19 cellular contexts compared by ENCODE assay signal in the genomic region with DNA sequence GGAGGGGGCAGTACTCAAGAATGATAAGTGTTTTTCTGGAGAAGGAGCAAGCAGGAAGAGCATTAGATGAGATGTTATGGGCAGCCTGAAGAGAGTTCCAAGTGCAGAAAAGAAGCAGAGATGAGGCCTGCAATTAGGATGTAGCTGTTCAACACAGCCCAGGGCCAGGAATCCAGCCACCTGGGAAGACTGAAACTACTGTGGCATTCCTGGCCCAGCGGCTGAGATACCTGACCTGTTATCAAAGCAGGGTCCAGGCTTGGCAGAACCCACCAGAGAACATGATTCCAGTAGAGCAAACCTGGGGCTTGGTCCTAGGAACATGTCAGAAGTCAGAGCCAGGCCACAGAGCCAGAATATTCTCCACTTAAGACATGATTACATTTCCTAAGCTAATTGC.
A peak's percentile ranks its signal among the peaks of the same experiment; 100 is the strongest.
DNase-seq lines count a peak whose midpoint lies in the region; ATAC-seq and TF ChIP-seq lines count a peak whose summit lies in the region.
"Had no signal": no experiment of that assay in that cellular context is flagged by ENCODE, and none has a peak within 500 bp of the region (broad histone marks: within the 10 kb centered on the region; RNA-seq: fewer than 3 reads in every experiment).

No MANE protein-coding gene starts in this region.

- H3K4me2 ChIP-seq in mesendoderm (ENCODE audit: low read length) (no peak overlapping the region), trophoblast cell (ENCODE audit: low read length) (peak overlapping the region; percentile 44)
- H3K4me2 ChIP-seq: BLaER1 treated with 17β-estradiol and CSF1 and Interleukin-3, amounts not matched to agents 10 nM and 100 nM had no signal

- no peaks in the 10 kb centered on the region for H3K79me1 ChIP-seq in mesendoderm (ENCODE audit: low read length)
- H3K79me1 ChIP-seq in trophoblast cell (ENCODE audit: low read length) = peaks cover 16% of the 10 kb centered on the region

- H4K5ac ChIP-seq in mesendoderm (ENCODE audit: low read length) = no peak overlapping the region

- ATAC-seq in GM21447 (IDR thresholded peaks at IDR 0.05; ENCODE audit: unreplicated experiment) = no peak
- ATAC-seq: GM12878 had no signal

- no peak overlapping the region for H3K4ac ChIP-seq in mesendoderm (ENCODE audit: low read depth, low read length)
- no peak overlapping the region for H3K4ac ChIP-seq in trophoblast cell (ENCODE audit: low read depth, low read length)

- H3K9me3 ChIP-seq in HEK293 (ENCODE audit: control insufficient read depth, insufficient read depth, low read depth, low read length) (no peaks in the 10 kb centered on the region), trophoblast cell (ENCODE audit: insufficient read depth, low read depth, low read length) (no peaks in the 10 kb centered on the region)
- H3K9me3 ChIP-seq: BE2C had no signal

- H2BK15ac ChIP-seq in mesendoderm (replicated peaks; ENCODE audit: low read depth) = no peak overlapping the region

- H2AFZ ChIP-seq in trophoblast cell (ENCODE audit: insufficient read depth, low read length, poor library complexity) = no peak overlapping the region

- H3K56ac ChIP-seq in mesendoderm (ENCODE audit: low read length) = peak overlapping the region; percentile 27

- H3K23ac ChIP-seq in mesendoderm (ENCODE audit: low read length) (no peak overlapping the region), trophoblast cell (ENCODE audit: low read length) (no peak overlapping the region)

- no peak overlapping the region for H4K12ac ChIP-seq in trophoblast cell (ENCODE audit: low read depth, low read length)

- no peak overlapping the region for H3K9ac ChIP-seq in mesendoderm (ENCODE audit: low read length)
- H3K9ac ChIP-seq in trophoblast cell (ENCODE audit: low read length) = no peak overlapping the region
- H3K9ac ChIP-seq: BLaER1 treated with 17β-estradiol and CSF1 and Interleukin-3, amounts not matched to agents 10 nM and 100 nM had no signal

- H4K8ac ChIP-seq in mesendoderm (ENCODE audit: low read depth, low read length) (no peak overlapping the region), trophoblast cell (ENCODE audit: low read depth, low read length) (peak overlapping the region; percentile 52)

- no CpG with 5 or more reads among the region's 1 CpG for WGBS in mesendoderm (ENCODE audit: extremely low coverage, insufficient coverage, low lambda C conversion rate)
- WGBS in trophoblast cell (ENCODE audit: extremely low coverage, insufficient coverage, insufficient read length) = no CpG with 5 or more reads among the region's 1 CpG

- POLR2A ChIA-PET in HEK293 (lab: Yijun Ruan, JAX) = no interaction called here

- H3K27me3 ChIP-seq in mesendoderm (ENCODE audit: insufficient read depth, low read length, poor library complexity) (no peaks in the 10 kb centered on the region), trophoblast cell (ENCODE audit: insufficient read depth, low read length) (no peaks in the 10 kb centered on the region)
- H3K27me3 ChIP-seq: BE2C; BLaER1 treated with 17β-estradiol and CSF1 and Interleukin-3, amounts not matched to agents 10 nM and 100 nM had no signal

- H3K4me3 ChIP-seq in HEK293 (ENCODE audit: low read depth, low read length) = no peak overlapping the region
- no peak overlapping the region for H3K4me3 ChIP-seq in mesendoderm (ENCODE audit: low read length)
- H3K4me3 ChIP-seq in trophoblast cell (ENCODE audit: low read depth, low read length) = no peak overlapping the region
- H3K4me3 ChIP-seq: BLaER1 treated with 17β-estradiol and CSF1 and Interleukin-3, amounts not matched to agents 10 nM and 100 nM; GM12878 had no signal

- H3K36me3 ChIP-seq in HEK293 (ENCODE audit: control insufficient read depth in 2 of 2, insufficient read depth in 1 of 2, low read length in 2 of 2) (no peaks in the 10 kb centered on the region), mesendoderm (ENCODE audit: control insufficient read depth, insufficient read depth, low read length) (no peaks in the 10 kb centered on the region), trophoblast cell (ENCODE audit: control insufficient read depth in 1 of 2, insufficient read depth in 2 of 2, low read length in 2 of 2) (no peaks in the 10 kb centered on the region)
- H3K36me3 ChIP-seq: BE2C had no signal

- H2BK12ac ChIP-seq in trophoblast cell (ENCODE audit: low read length) = peak overlapping the region; percentile 51

- no peak overlapping the region for H3K14ac ChIP-seq in trophoblast cell (ENCODE audit: low read length)

- H2BK120ac ChIP-seq in mesendoderm (ENCODE audit: low read depth, low read length) (no peak overlapping the region), trophoblast cell (ENCODE audit: insufficient read depth, low read length, poor library complexity) (peak overlapping the region; percentile 38)

- CTCF ChIA-PET in HEK293 (lab: Yijun Ruan, JAX) = no interaction called here

- TF ChIP-seq CTCF in C4-2B (conservative IDR thresholded peaks at IDR 0.05) (no peak), HEK293 (tag by site-specific recombination; IDR thresholded peaks at IDR 0.05) (no peak)

- H2AK5ac ChIP-seq in mesendoderm (ENCODE audit: low read length) = no peak overlapping the region
- no peak overlapping the region for H2AK5ac ChIP-seq in trophoblast cell (ENCODE audit: low read length)

- H3K18ac ChIP-seq in mesendoderm (ENCODE audit: low read length) (no peak overlapping the region), trophoblast cell (ENCODE audit: low read length) (peak overlapping the region; percentile 38)

- H3K27ac ChIP-seq in C4-2B = peak overlapping the region; percentile 36
- H3K27ac ChIP-seq in HEK293 (ENCODE audit: extremely low read depth, low read depth, low read length) = no peak overlapping the region
- peak overlapping the region; percentile 16 for H3K27ac ChIP-seq in mesendoderm (ENCODE audit: low read depth, low read length)
- H3K27ac ChIP-seq in trophoblast cell (ENCODE audit: low read depth, low read length) = peak overlapping the region; percentile 93
- H3K27ac ChIP-seq: 22Rv1; BLaER1 treated with 17β-estradiol and CSF1 and Interleukin-3, amounts not matched to agents 10 nM and 100 nM had no signal

- peak overlapping the region; percentile 87 for H4K91ac ChIP-seq in trophoblast cell (ENCODE audit: low read depth, low read length)

- no peaks in the 10 kb centered on the region for H3K4me1 ChIP-seq in HEK293 (ENCODE audit: control insufficient read depth, insufficient read depth, low read length)
- H3K4me1 ChIP-seq in mesendoderm (ENCODE audit: control insufficient read depth, low read depth, low read length) = no peaks in the 10 kb centered on the region
- peaks cover 6 to 26% of the 10 kb centered on the region in 2 experiments for H3K4me1 ChIP-seq in trophoblast cell (ENCODE audit: control insufficient read depth in 1 of 2, insufficient read depth in 2 of 2, low read length in 2 of 2)
- H3K4me1 ChIP-seq: BE2C; BLaER1 treated with 17β-estradiol and CSF1 and Interleukin-3, amounts not matched to agents 10 nM and 100 nM had no signal

- H2BK5ac ChIP-seq in mesendoderm (ENCODE audit: low read length) = no peak overlapping the region
- H2BK5ac ChIP-seq in trophoblast cell (ENCODE audit: low read depth, low read length, poor library complexity) = peak overlapping the region; percentile 90

- no peaks in the 10 kb centered on the region for H3K79me2 ChIP-seq in mesendoderm (ENCODE audit: control insufficient read depth, insufficient read depth, low read length)
- H3K79me2 ChIP-seq in trophoblast cell (ENCODE audit: control insufficient read depth, insufficient read depth, low read length, poor library complexity) = no peaks in the 10 kb centered on the region

- DNase-seq in mesendoderm (peak; percentile 23), trophoblast cell (peak in 1 of 2 donors; percentile 32), AG08396 (ENCODE audit: low spot score) (no peak), NCI-H510A treated with DMSO at 0.1 percent for 48 hours (lab: John Stamatoyannopoulos, UW) (no peak)
- DNase-seq: AML-193; BE2C; CD4-positive, alpha-beta memory T cell; COR-L47; DMS153; DND-41; GDM1; GOT3; HCEC 1CT had no signal

TF ChIP-seq in HEK293, 187 proteins besides CTCF, POLR2A, EP300 and RAD21:
- no peak for TF ChIP-seq ZNF560 (tag by site-specific recombination; IDR thresholded peaks at IDR 0.05; ENCODE audit: borderline replicate concordance)
- no peak for TF ChIP-seq KLF7 (tag by site-specific recombination; IDR thresholded peaks at IDR 0.05; ENCODE audit: borderline replicate concordance)
- TF ChIP-seq ZNF664 (tag by site-specific recombination; IDR thresholded peaks at IDR 0.05) = 0 out of 2 replicates have a peak, but pooled peaks have one; percentile 22
